1 cellular context compared by ENCODE assay signal in the genomic region with DNA sequence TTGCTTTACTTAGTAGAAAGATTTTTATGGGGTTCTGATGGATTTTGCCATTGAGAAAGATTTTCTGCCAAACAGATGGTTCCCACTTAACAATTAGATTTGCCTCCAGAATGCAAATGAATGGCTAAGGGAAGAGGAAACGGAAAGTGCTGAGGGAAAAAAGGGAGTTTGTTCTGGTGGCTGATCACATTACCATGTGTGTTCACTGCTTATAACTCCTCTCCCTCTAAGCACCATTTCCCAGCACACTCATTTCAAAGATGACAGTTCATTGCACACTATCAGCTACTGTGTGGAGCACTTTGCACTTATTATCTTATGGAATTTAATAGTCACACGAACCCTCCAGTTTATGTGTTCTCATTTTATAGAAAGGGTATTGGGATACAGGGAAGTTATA.
TF ChIP-seq lines count a peak whose summit lies in the region.

No MANE protein-coding gene starts in this region.

TF ChIP-seq in GM23338, 12 proteins besides CTCF, POLR2A, EP300 and RAD21 (continued from another document):
- TF ChIP-seq, protein P1, sequence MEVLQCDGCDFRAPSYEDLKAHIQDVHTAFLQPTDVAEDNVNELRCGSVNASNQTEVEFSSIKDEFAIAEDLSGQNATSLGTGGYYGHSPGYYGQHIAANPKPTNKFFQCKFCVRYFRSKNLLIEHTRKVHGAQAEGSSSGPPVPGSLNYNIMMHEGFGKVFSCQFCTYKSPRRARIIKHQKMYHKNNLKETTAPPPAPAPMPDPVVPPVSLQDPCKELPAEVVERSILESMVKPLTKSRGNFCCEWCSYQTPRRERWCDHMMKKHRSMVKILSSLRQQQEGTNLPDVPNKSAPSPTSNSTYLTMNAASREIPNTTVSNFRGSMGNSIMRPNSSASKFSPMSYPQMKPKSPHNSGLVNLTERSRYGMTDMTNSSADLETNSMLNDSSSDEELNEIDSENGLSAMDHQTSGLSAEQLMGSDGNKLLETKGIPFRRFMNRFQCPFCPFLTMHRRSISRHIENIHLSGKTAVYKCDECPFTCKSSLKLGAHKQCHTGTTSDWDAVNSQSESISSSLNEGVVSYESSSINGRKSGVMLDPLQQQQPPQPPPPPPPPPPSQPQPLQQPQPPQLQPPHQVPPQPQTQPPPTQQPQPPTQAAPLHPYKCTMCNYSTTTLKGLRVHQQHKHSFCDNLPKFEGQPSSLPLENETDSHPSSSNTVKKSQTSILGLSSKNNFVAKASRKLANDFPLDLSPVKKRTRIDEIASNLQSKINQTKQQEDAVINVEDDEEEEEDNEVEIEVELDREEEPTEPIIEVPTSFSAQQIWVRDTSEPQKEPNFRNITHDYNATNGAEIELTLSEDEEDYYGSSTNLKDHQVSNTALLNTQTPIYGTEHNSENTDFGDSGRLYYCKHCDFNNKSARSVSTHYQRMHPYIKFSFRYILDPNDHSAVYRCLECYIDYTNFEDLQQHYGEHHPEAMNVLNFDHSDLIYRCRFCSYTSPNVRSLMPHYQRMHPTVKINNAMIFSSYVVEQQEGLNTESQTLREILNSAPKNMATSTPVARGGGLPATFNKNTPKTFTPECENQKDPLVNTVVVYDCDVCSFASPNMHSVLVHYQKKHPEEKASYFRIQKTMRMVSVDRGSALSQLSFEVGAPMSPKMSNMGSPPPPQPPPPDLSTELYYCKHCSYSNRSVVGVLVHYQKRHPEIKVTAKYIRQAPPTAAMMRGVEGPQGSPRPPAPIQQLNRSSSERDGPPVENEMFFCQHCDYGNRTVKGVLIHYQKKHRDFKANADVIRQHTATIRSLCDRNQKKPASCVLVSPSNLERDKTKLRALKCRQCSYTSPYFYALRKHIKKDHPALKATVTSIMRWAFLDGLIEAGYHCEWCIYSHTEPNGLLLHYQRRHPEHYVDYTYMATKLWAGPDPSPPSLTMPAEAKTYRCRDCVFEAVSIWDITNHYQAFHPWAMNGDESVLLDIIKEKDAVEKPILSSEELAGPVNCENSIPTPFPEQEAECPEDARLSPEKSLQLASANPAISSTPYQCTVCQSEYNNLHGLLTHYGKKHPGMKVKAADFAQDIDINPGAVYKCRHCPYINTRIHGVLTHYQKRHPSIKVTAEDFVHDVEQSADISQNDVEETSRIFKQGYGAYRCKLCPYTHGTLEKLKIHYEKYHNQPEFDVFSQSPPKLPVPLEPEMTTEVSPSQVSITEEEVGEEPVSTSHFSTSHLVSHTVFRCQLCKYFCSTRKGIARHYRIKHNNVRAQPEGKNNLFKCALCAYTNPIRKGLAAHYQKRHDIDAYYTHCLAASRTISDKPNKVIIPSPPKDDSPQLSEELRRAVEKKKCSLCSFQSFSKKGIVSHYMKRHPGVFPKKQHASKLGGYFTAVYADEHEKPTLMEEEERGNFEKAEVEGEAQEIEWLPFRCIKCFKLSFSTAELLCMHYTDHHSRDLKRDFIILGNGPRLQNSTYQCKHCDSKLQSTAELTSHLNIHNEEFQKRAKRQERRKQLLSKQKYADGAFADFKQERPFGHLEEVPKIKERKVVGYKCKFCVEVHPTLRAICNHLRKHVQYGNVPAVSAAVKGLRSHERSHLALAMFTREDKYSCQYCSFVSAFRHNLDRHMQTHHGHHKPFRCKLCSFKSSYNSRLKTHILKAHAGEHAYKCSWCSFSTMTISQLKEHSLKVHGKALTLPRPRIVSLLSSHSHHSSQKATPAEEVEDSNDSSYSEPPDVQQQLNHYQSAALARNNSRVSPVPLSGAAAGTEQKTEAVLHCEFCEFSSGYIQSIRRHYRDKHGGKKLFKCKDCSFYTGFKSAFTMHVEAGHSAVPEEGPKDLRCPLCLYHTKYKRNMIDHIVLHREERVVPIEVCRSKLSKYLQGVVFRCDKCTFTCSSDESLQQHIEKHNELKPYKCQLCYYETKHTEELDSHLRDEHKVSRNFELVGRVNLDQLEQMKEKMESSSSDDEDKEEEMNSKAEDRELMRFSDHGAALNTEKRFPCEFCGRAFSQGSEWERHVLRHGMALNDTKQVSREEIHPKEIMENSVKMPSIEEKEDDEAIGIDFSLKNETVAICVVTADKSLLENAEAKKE (CRISPR knock-in tag; IDR thresholded peaks at IDR 0.05): no peak
- TF ChIP-seq, protein P2, sequence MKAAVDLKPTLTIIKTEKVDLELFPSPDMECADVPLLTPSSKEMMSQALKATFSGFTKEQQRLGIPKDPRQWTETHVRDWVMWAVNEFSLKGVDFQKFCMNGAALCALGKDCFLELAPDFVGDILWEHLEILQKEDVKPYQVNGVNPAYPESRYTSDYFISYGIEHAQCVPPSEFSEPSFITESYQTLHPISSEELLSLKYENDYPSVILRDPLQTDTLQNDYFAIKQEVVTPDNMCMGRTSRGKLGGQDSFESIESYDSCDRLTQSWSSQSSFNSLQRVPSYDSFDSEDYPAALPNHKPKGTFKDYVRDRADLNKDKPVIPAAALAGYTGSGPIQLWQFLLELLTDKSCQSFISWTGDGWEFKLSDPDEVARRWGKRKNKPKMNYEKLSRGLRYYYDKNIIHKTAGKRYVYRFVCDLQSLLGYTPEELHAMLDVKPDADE (IDR thresholded peaks at IDR 0.05): no peak
- TF ChIP-seq EZH2 (IDR thresholded peaks at IDR 0.05; ENCODE audit: low read depth, unreplicated experiment) (no peak), STAT1 (IDR thresholded peaks at IDR 0.05; ENCODE audit: unreplicated experiment) (no peak)
TF ChIP-seq in GM23338: peak in this region for 0.
